In genomic region chr19:47494729-47495128, GRCh38 we compare ENCODE assay signal across 21 cellular contexts. TPM values are rescaled to one million over a fixed set of nuclear protein-coding genes. Genes with fewer than 3 reads are reported as not detected.
DNase-seq lines count a peak whose midpoint lies in the region; ATAC-seq, FAIRE-seq and TF ChIP-seq lines count a peak whose summit lies in the region.
"Had no signal": no experiment of that assay in that cellular context is flagged by ENCODE, and none has a peak within 500 bp of the region (broad histone marks: within the 10 kb centered on the region; RNA-seq: fewer than 3 reads in every experiment).

No MANE protein-coding gene starts in this region.

- FAIRE-seq in GM12878 (lab: Jason Lieb, UNC), result no peak

- SMC1A ChIA-PET in GM12878 (lab: Charles Lee; ENCODE audit: uncharacterized antibody, unreplicated experiment), result no interaction called here

- DNase-seq in left ventricle myocardium inferior (no peak), right atrium auricular region (ENCODE audit: low spot score) (no peak), NCI-H446 treated with DMSO at 0.1 percent for 48 hours (lab: John Stamatoyannopoulos, UW) (peak; percentile 86), GM12878 (ENCODE audit: low read depth, low spot score) (no peak), posterior vena cava (ENCODE audit: low spot score) (no peak), OCI-M2 (lab: John Stamatoyannopoulos, UW; ENCODE audit: unreplicated experiment) (no peak)
- DNase-seq in activated CD8-positive, alpha-beta memory T cell treated with anti-CD3 and anti-CD28 coated beads, Interleukin-2, amount 50 U/mL, for 48 hours, result no peak
- DNase-seq: ACHN; activated CD4-positive, alpha-beta T cell treated with anti-CD3 and anti-CD28 coated beads for 48 hours; activated T-cell treated with anti-CD3 and anti-CD28 coated beads, Interleukin-2, amount 50 U/mL, for 4 hours; Calu3; Kasumi-1; mammary epithelial cell; stimulated activated CD4-positive, alpha-beta T cell treated with anti-CD3 and anti-CD28 coated beads, Interleukin-2, amount 100 ng/mL, for 48 hours; stimulated activated CD8-positive, alpha-beta memory T cell treated with anti-CD3 and anti-CD28 coated beads, Interleukin-4, amount 100 ng/mL, for 48 hours; T-helper 2 cell had no signal

- in situ Hi-C loops in GM12878 (cut with MboI), result no loop called here

- H3K36me3 ChIP-seq in left ventricle myocardium inferior (peaks cover 70% of the 10 kb centered on the region), right atrium auricular region (peaks cover 58% of the 10 kb centered on the region), GM12878 (ENCODE audit: control insufficient read depth in 2 of 2, insufficient read depth in 2 of 2, low read length in 1 of 2) (peaks cover 16 to 34% of the 10 kb centered on the region in 2 experiments)
- H3K36me3 ChIP-seq: neural progenitor cell had no signal

- no peak overlapping the region for H3K4me3 ChIP-seq in left ventricle myocardium inferior
- no peak overlapping the region for H3K4me3 ChIP-seq in right atrium auricular region
- no peak overlapping the region for H3K4me3 ChIP-seq in GM12878
- H3K4me3 ChIP-seq: gastroesophageal sphincter, neural progenitor cell, thoracic aorta had no signal

- no TSS peak for BruUV-seq in GM12878 (replicated peaks; lab: Mats Ljungman, UMichigan)

- POLR2A ChIA-PET in GM12878 (lab: Charles Lee), result no interaction called here

- H3K27me3 ChIP-seq in left ventricle myocardium inferior (ENCODE audit: low read depth) (no peaks in the 10 kb centered on the region), right atrium auricular region (no peaks in the 10 kb centered on the region), GM12878 (replicated peaks in 1 of 2; ENCODE audit: control insufficient read depth in 2 of 2, insufficient read depth in 2 of 2, low read length in 1 of 2) (no peaks in the 10 kb centered on the region)
- H3K27me3 ChIP-seq: gastroesophageal sphincter, neural progenitor cell had no signal

- ATAC-seq in GM12878 (no peak), GM19395 (IDR thresholded peaks at IDR 0.05; ENCODE audit: unreplicated experiment) (no peak)
- ATAC-seq: activated T-cell treated with anti-CD3 and anti-CD28 coated beads, Interleukin-2, amount 50 U/mL, for 4 hours; gastroesophageal sphincter; sciatic nerve had no signal

- H4K20me1 ChIP-seq in GM12878 (ENCODE audit: control insufficient read depth, insufficient read depth), result no peaks in the 10 kb centered on the region; the same call in 1 of the 2 replicates

- TF ChIP-seq RAD21 in GM12878 (IDR thresholded peaks at IDR 0.05; ENCODE audit: insufficient read depth, low read depth, low read length), result no peak

- TF ChIP-seq EP300 in GM12878 (IDR thresholded peaks at IDR 0.05; ENCODE audit: borderline replicate concordance in 1 of 2, control insufficient read depth in 1 of 2, low read depth in 2 of 2, low read length in 2 of 2), result no peak

- intact Hi-C loops in left ventricle myocardium inferior (cut with micrococcal nuclease) (no loop called here), GM12878 (cut with micrococcal nuclease; ENCODE audit: unreplicated experiment) (no loop called here), posterior vena cava (cut with DNase I) (no loop called here)

- 87% methylated on average over 9 of the region's 9 CpGs for WGBS in GM12878 (ENCODE audit: insufficient coverage, insufficient replicate concordance, low lambda C conversion rate, missing lambda C conversion rate)

- CTCF ChIA-PET in GM12878 (lab: Yijun Ruan, JAX), result interaction anchor here (0.7 kb wide), 2 partner anchors 30 to 31 kb away, joined by 3 read pairs; no protein-coding TSS in a partner anchor

- H3K9ac ChIP-seq in GM12878 (ENCODE audit: control insufficient read depth, insufficient read depth, low read length), result no peak overlapping the region
- H3K9ac ChIP-seq: neural progenitor cell had no signal

- H2AFZ ChIP-seq in GM12878 (ENCODE audit: control insufficient read depth, low read depth, low read length), result no peak overlapping the region
- H2AFZ ChIP-seq: neural progenitor cell had no signal

- TF ChIP-seq CTCF in left ventricle myocardium inferior (IDR thresholded peaks at IDR 0.05; ENCODE audit: borderline replicate concordance) (no peak), right atrium auricular region (IDR thresholded peaks at IDR 0.05) (no peak), GM12878 (IDR thresholded peaks at IDR 0.05 in 2 of 3, conservative IDR thresholded peaks at IDR 0.05 in 1 of 3; ENCODE audit: control insufficient read depth in 2 of 3, extremely low read depth in 1 of 3, insufficient read depth in 1 of 3, low read depth in 3 of 3, low read length in 3 of 3) (no peak)

- RAD21 ChIA-PET in GM12878 (lab: Charles Lee; ENCODE audit: unreplicated experiment), result no interaction called here

- H3K27ac ChIP-seq in left ventricle myocardium inferior (replicated peaks) (peak overlapping the region; percentile 75), right atrium auricular region (peak overlapping the region in 1 of 2 donors; percentile 84), GM12878 (ENCODE audit: control insufficient read depth, insufficient read depth) (no peak overlapping the region)
- H3K27ac ChIP-seq: gastroesophageal sphincter, neural progenitor cell, thoracic aorta had no signal

- H3K4me2 ChIP-seq in GM12878 (ENCODE audit: control insufficient read depth, insufficient read depth), result no peak overlapping the region
- H3K4me2 ChIP-seq: neural progenitor cell had no signal

- H3K79me2 ChIP-seq in GM12878 (ENCODE audit: control insufficient read depth, insufficient read depth, low read length), result no peaks in the 10 kb centered on the region; the same call in 1 of the 2 replicates

- H3K9me3 ChIP-seq in left ventricle myocardium inferior (replicated peaks) (no peaks in the 10 kb centered on the region), right atrium auricular region (no peaks in the 10 kb centered on the region), GM12878 (replicated peaks; ENCODE audit: control insufficient read depth, insufficient read depth, low read length) (no peaks in the 10 kb centered on the region)
- H3K9me3 ChIP-seq: gastroesophageal sphincter, thoracic aorta had no signal

- 0 out of 2 replicates have a peak, but pooled peaks have one; percentile 28 for TF ChIP-seq POLR2A in GM12878 (IDR thresholded peaks at IDR 0.05; ENCODE audit: low read depth, low read length)

- H3K4me1 ChIP-seq in left ventricle myocardium inferior (peaks cover 65% of the 10 kb centered on the region), right atrium auricular region (peaks cover 0 to 61% of the 10 kb centered on the region in 2 donors), GM12878 (ENCODE audit: control insufficient read depth, insufficient read depth, low read length) (no peaks in the 10 kb centered on the region)
- H3K4me1 ChIP-seq: neural progenitor cell had no signal

RNA-seq across cellular contexts. Expression of gene KPTN, which starts 10.7 kb away (rescaled TPM):
- total RNA-seq in left ventricle myocardium inferior (10.9 TPM), right atrium auricular region (1 to 10 TPM; 2.8 to 2.9 TPM), GM12878 (2014; rRNA removed) (5.4 and 5.6 TPM in 2 replicates), GM12878 (2014; rRNA removed; fragmentation: Illumina TruSeq; extraction: Trizol) (3.4 and 4.2 TPM in 2 replicates), GM12878 (2021) (9.2 and 10.6 TPM in 2 replicates), posterior vena cava (1 to 10 TPM; 6.5 to 7.9 TPM)
- total RNA-seq in GM12878 (2013; cell fraction: nucleolus; rRNA removed), result 1.7 and 2.0 TPM in 2 replicates
- polyA plus RNA-seq in GM12878 (2011; ENCODE audit: low read depth), result 5.3 TPM
- polyA plus RNA-seq in GM12878 (2011; rRNA removed) (1.9 and 5.1 TPM in 2 replicates), GM12878 (2014; fragmentation: Illumina TruSeq; extraction: Trizol) (6.6 and 6.7 TPM in 2 replicates), GM12878 (2014; fragmentation: Nextera tagmentation; extraction: Ambion mirVana) (1 to 10 TPM in 1 of 2 experiments, under 1 TPM in 1; 0.60 to 2.1 TPM), GM12878 (2014; rRNA removed) (7.4 and 8.7 TPM in 2 replicates), GM12878 (2016; fragmentation: Nextera tagmentation; extraction: Ambion mirVana) (10 to 100 TPM in 1 of 2 experiments, 1 to 10 TPM in 1; 10.0 to 10.1 TPM)
- polyA plus RNA-seq in GM12878 (2011; cell fraction: cytosol; rRNA removed), result 5.7 and 6.3 TPM in 2 replicates
- 20.2 and 22.2 TPM in 2 replicates for polyA plus RNA-seq in GM12878 (2011; cell fraction: nucleus; rRNA removed)
- polyA plus RNA-seq in GM12878 (2012), result 5.7 and 6.7 TPM in 2 replicates
- 2.4 and 2.8 TPM in 2 replicates for polyA minus RNA-seq in GM12878 (2011; rRNA and poly(A)+ RNA removed)
- 2.0 and 4.6 TPM in 2 replicates for polyA minus RNA-seq in GM12878 (2011; cell fraction: cytosol; rRNA and poly(A)+ RNA removed)
- 1.1 and 2.6 TPM in 2 replicates for polyA minus RNA-seq in GM12878 (2011; cell fraction: nucleus; rRNA and poly(A)+ RNA removed)

RNA-seq across cellular contexts. Expression of gene NAPA, which starts 20.1 kb away (rescaled TPM):
- total RNA-seq in left ventricle myocardium inferior (120 TPM), right atrium auricular region (100 to 1,000 TPM; 127 to 213 TPM), GM12878 (2014; rRNA removed) (95.1 and 106 TPM in 2 replicates), GM12878 (2014; rRNA removed; fragmentation: Illumina TruSeq; extraction: Trizol) (49.2 and 50.1 TPM in 2 replicates), GM12878 (2021) (95.1 and 98.1 TPM in 2 replicates), posterior vena cava (10 to 100 TPM; 75.8 to 83.8 TPM)
- 18.9 and 30.0 TPM in 2 replicates for total RNA-seq in GM12878 (2013; cell fraction: nucleolus; rRNA removed)
- 38.7 TPM for polyA plus RNA-seq in GM12878 (2011; ENCODE audit: low read depth)
- polyA plus RNA-seq in GM12878 (2011; rRNA removed) (71.9 and 121 TPM in 2 replicates), GM12878 (2014; fragmentation: Illumina TruSeq; extraction: Trizol) (38.0 and 74.6 TPM in 2 replicates), GM12878 (2014; fragmentation: Nextera tagmentation; extraction: Ambion mirVana) (10 to 100 TPM in 1 of 2 experiments, 1 to 10 TPM in 1; 8.2 to 17.4 TPM), GM12878 (2014; rRNA removed) (138 and 149 TPM in 2 replicates), GM12878 (2016; fragmentation: Nextera tagmentation; extraction: Ambion mirVana) (100 to 1,000 TPM; 175 to 193 TPM)
- polyA plus RNA-seq in GM12878 (2011; cell fraction: cytosol; rRNA removed), result 116 and 157 TPM in 2 replicates
- polyA plus RNA-seq in GM12878 (2011; cell fraction: nucleus; rRNA removed), result 116 and 132 TPM in 2 replicates
- 69.6 and 75.3 TPM in 2 replicates for polyA plus RNA-seq in GM12878 (2012)
- polyA minus RNA-seq in GM12878 (2011; rRNA and poly(A)+ RNA removed), result 97.4 and 134 TPM in 2 replicates
- polyA minus RNA-seq in GM12878 (2011; cell fraction: cytosol; rRNA and poly(A)+ RNA removed), result 53.1 and 76.0 TPM in 2 replicates
- polyA minus RNA-seq in GM12878 (2011; cell fraction: nucleus; rRNA and poly(A)+ RNA removed), result 31.8 and 40.2 TPM in 2 replicates

RNA-seq across cellular contexts. Expression of gene SLC8A2, which starts 23.0 kb away (rescaled TPM):
- total RNA-seq in left ventricle myocardium inferior, result 0.30 TPM
- total RNA-seq in right atrium auricular region, result under 1 TPM; 0.28 to 0.37 TPM
- not detected in 2 replicates for total RNA-seq in GM12878 (2013; cell fraction: nucleolus; rRNA removed)
- total RNA-seq in GM12878 (2014; rRNA removed), result not detected in 2 replicates
- total RNA-seq in GM12878 (2014; rRNA removed; fragmentation: Illumina TruSeq; extraction: Trizol), result not detected in 2 replicates
- total RNA-seq in GM12878 (2021), result not detected in 2 replicates
- not detected for polyA plus RNA-seq in GM12878 (2011; ENCODE audit: low read depth)
- polyA plus RNA-seq in GM12878 (2011; rRNA removed), result not detected in 2 replicates
- 0.18 TPM in 1 of 2 replicates, not detected in the other for polyA plus RNA-seq in GM12878 (2011; cell fraction: cytosol; rRNA removed)
- 0.03 and 0.06 TPM in 2 replicates for polyA plus RNA-seq in GM12878 (2011; cell fraction: nucleus; rRNA removed)
- 0.03 and 0.06 TPM in 2 replicates for polyA plus RNA-seq in GM12878 (2012)
- not detected in 2 replicates for polyA plus RNA-seq in GM12878 (2014; fragmentation: Illumina TruSeq; extraction: Trizol)
- not detected for polyA plus RNA-seq in GM12878 (2014; fragmentation: Nextera tagmentation; extraction: Ambion mirVana)
- not detected in 2 replicates for polyA plus RNA-seq in GM12878 (2014; rRNA removed)
- polyA plus RNA-seq in GM12878 (2016; fragmentation: Nextera tagmentation; extraction: Ambion mirVana), result not detected
- not detected in 2 replicates for polyA minus RNA-seq in GM12878 (2011; rRNA and poly(A)+ RNA removed)
- not detected in 2 replicates for polyA minus RNA-seq in GM12878 (2011; cell fraction: cytosol; rRNA and poly(A)+ RNA removed)
- not detected in 2 replicates for polyA minus RNA-seq in GM12878 (2011; cell fraction: nucleus; rRNA and poly(A)+ RNA removed)
- under 1 TPM; 0.56 to 0.67 TPM for total RNA-seq in posterior vena cava
- total RNA-seq: sciatic nerve had no signal
